Comparison of ENCODE assay signal across 9 cellular contexts in genomic region chr4:153528705-153529493, GRCh38.
A peak's percentile ranks its signal among the peaks of the same experiment; 100 is the strongest.
DNase-seq lines count a peak whose midpoint lies in the region; ATAC-seq lines count a peak whose summit lies in the region.
"Had no signal": no experiment of that assay in that cellular context is flagged by ENCODE, and none has a peak within 500 bp of the region (broad histone marks: within the 10 kb centered on the region; RNA-seq: fewer than 3 reads in every experiment).

No MANE protein-coding gene starts in this region.

- CTCF ChIA-PET in CD8-positive, alpha-beta memory T cell (lab: Charles Lee), result no interaction called here

- intact Hi-C loops in activated T-helper 2 cell treated with anti-CD3 and anti-CD28 coated beads, Interferon-gamma antibody, Interleukin-2, Interleukin-4, amounts not matched to agents 10 μg/mL and 5 μg/mL and 100 μg/mL, durations not matched to agents 14 hours and 24 hours and 36 hours (cut with micrococcal nuclease), result loop anchor here (1.0 to 2.0 kb wide), 5 partner anchors 24 to 96 kb away; partner anchors contain the start of gene TMEM131L

- no peak overlapping the region for H3K27ac ChIP-seq in CD8-positive, alpha-beta memory T cell (ENCODE audit: low read depth, low read length)
- H3K27ac ChIP-seq in GM23248, result no peak overlapping the region

- H3K27me3 ChIP-seq in CD8-positive, alpha-beta memory T cell (ENCODE audit: insufficient read depth, low read length, poor library complexity, severe bottlenecking), result no peaks in the 10 kb centered on the region
- no peaks in the 10 kb centered on the region for H3K27me3 ChIP-seq in GM23248 (replicated peaks; ENCODE audit: insufficient read depth)

- H3K9ac ChIP-seq in GM23248, result no peak overlapping the region

- no peaks in the 10 kb centered on the region for H3K79me2 ChIP-seq in GM23248 (ENCODE audit: insufficient read depth)

- H3K4me1 Mint-ChIP-seq in CD8-positive, alpha-beta memory T cell, result peaks cover 84 to 95% (median 95%) of the 10 kb centered on the region in 3 donors
- peaks cover 74% of the 10 kb centered on the region for H3K4me1 Mint-ChIP-seq in activated T-helper 2 cell treated with anti-CD3 and anti-CD28 coated beads, Interferon-gamma antibody, Interleukin-2, Interleukin-4, amounts not matched to agents 10 μg/mL and 5 μg/mL and 100 μg/mL, durations not matched to agents 14 hours and 24 hours and 36 hours (ENCODE audit: low read depth)

- no peak for DNase-seq in CD8-positive, alpha-beta memory T cell
- DNase-seq in activated T-helper 2 cell treated with anti-CD3 and anti-CD28 coated beads, Interferon-gamma antibody, Interleukin-2, Interleukin-4, amounts not matched to agents 10 μg/mL and 5 μg/mL and 100 μg/mL, durations not matched to agents 14 hours and 24 hours and 36 hours (ENCODE audit: low spot score), result no peak
- no peak for DNase-seq in GM23248
- DNase-seq in A172 (ENCODE audit: low spot score), result no peak
- DNase-seq in effector CD8-positive, alpha-beta T cell (lab: John Stamatoyannopoulos, UW), result no peak
- no peak for DNase-seq in EL
- DNase-seq: DMS53 had no signal

- H4K20me1 ChIP-seq in GM23248 (ENCODE audit: insufficient read depth), result no peaks in the 10 kb centered on the region

- peaks cover 0 to 10% (median 7%) of the 10 kb centered on the region in 3 donors for H3K36me3 Mint-ChIP-seq in CD8-positive, alpha-beta memory T cell
- H3K36me3 Mint-ChIP-seq in activated T-helper 2 cell treated with anti-CD3 and anti-CD28 coated beads, Interferon-gamma antibody, Interleukin-2, Interleukin-4, amounts not matched to agents 10 μg/mL and 5 μg/mL and 100 μg/mL, durations not matched to agents 14 hours and 24 hours and 36 hours (ENCODE audit: low read depth), result peaks cover 20% of the 10 kb centered on the region

- no peak overlapping the region for H2AFZ ChIP-seq in GM23248

- H3K4me3 ChIP-seq in CD8-positive, alpha-beta memory T cell (ENCODE audit: low read length), result no peak overlapping the region
- no peak overlapping the region for H3K4me3 ChIP-seq in GM23248

- POLR2A ChIA-PET in CD8-positive, alpha-beta memory T cell (lab: Charles Lee), result no interaction called here

- H3K9me3 ChIP-seq in CD8-positive, alpha-beta memory T cell (ENCODE audit: low read length), result no peaks in the 10 kb centered on the region
- H3K9me3 ChIP-seq in GM23248 (ENCODE audit: low read depth), result no peaks in the 10 kb centered on the region

- no peaks in the 10 kb centered on the region for H3F3A ChIP-seq in GM23248 (ENCODE audit: insufficient read depth)

- H3K27me3 Mint-ChIP-seq in CD8-positive, alpha-beta memory T cell, result peaks cover 0 to 1% of the 10 kb centered on the region in 2 donors
- H3K27me3 Mint-ChIP-seq in activated T-helper 2 cell treated with anti-CD3 and anti-CD28 coated beads, Interferon-gamma antibody, Interleukin-2, Interleukin-4, amounts not matched to agents 10 μg/mL and 5 μg/mL and 100 μg/mL, durations not matched to agents 14 hours and 24 hours and 36 hours (ENCODE audit: low read depth), result no peaks in the 10 kb centered on the region

- H3K9me3 Mint-ChIP-seq in CD8-positive, alpha-beta memory T cell, result no peaks in the 10 kb centered on the region
- no peaks in the 10 kb centered on the region for H3K9me3 Mint-ChIP-seq in activated T-helper 2 cell treated with anti-CD3 and anti-CD28 coated beads, Interferon-gamma antibody, Interleukin-2, Interleukin-4, amounts not matched to agents 10 μg/mL and 5 μg/mL and 100 μg/mL, durations not matched to agents 14 hours and 24 hours and 36 hours

- no peak overlapping the region for H3K4me2 ChIP-seq in GM23248 (ENCODE audit: unreplicated experiment)

- H3K36me3 ChIP-seq in CD8-positive, alpha-beta memory T cell (ENCODE audit: insufficient read depth, low read length), result no peaks in the 10 kb centered on the region
- H3K36me3 ChIP-seq in GM23248 (ENCODE audit: low read depth), result no peaks in the 10 kb centered on the region

- H3K27ac Mint-ChIP-seq in CD8-positive, alpha-beta memory T cell, result peak overlapping the region; percentile 43 to 96 (median 87)
- peak overlapping the region; percentile 91 for H3K27ac Mint-ChIP-seq in activated T-helper 2 cell treated with anti-CD3 and anti-CD28 coated beads, Interferon-gamma antibody, Interleukin-2, Interleukin-4, amounts not matched to agents 10 μg/mL and 5 μg/mL and 100 μg/mL, durations not matched to agents 14 hours and 24 hours and 36 hours

- peak; percentile 51 for ATAC-seq in GM19438 (IDR thresholded peaks at IDR 0.05; ENCODE audit: low read depth, unreplicated experiment)
- peak; percentile 52 for ATAC-seq in HG03280 (IDR thresholded peaks at IDR 0.05; ENCODE audit: unreplicated experiment)

- WGBS in GM23248 (ENCODE audit: low coverage in 1 of 2, low lambda C conversion rate in 2 of 2, missing lambda C conversion rate in 2 of 2), 2 experiments, result 95 to 97% methylated on average over 6 of the region's 6 CpGs

- H3K4me3 Mint-ChIP-seq in CD8-positive, alpha-beta memory T cell, result peak overlapping the region; percentile 65 to 79 (median 76)
- H3K4me3 Mint-ChIP-seq in activated T-helper 2 cell treated with anti-CD3 and anti-CD28 coated beads, Interferon-gamma antibody, Interleukin-2, Interleukin-4, amounts not matched to agents 10 μg/mL and 5 μg/mL and 100 μg/mL, durations not matched to agents 14 hours and 24 hours and 36 hours (ENCODE audit: low read depth), result peak overlapping the region; percentile 71

- H3K4me1 ChIP-seq in CD8-positive, alpha-beta memory T cell (ENCODE audit: insufficient read depth, low read length), result peaks cover 95% of the 10 kb centered on the region
- H3K4me1 ChIP-seq in GM23248 (ENCODE audit: insufficient read depth), result peaks cover 8% of the 10 kb centered on the region; the same call in 1 of the 2 replicates

- no peaks in the 10 kb centered on the region for H3K9me2 ChIP-seq in GM23248 (ENCODE audit: insufficient read depth)

- in situ Hi-C loops in GM23248 (cut with MboI), result no loop called here
